ENCODE assay signal across 12 cellular contexts in genomic region chr19:45097450-45097775, GRCh38. TPM values are rescaled to one million over a fixed set of nuclear protein-coding genes. Genes with fewer than 3 reads are reported as not detected.
DNase-seq lines count a peak whose midpoint lies in the region; ATAC-seq, FAIRE-seq and TF ChIP-seq lines count a peak whose summit lies in the region.
"Had no signal": no experiment of that assay in that cellular context is flagged by ENCODE, and none has a peak within 500 bp of the region (broad histone marks: within the 10 kb centered on the region; RNA-seq: fewer than 3 reads in every experiment).

No MANE protein-coding gene starts in this region.

- peak overlapping the region in 1 of 2 experiments; percentile 59; a peak in 2 of 4 replicates for H3K9ac ChIP-seq in K562 (ENCODE audit: insufficient read depth in 1 of 2, low read depth in 2 of 2, low read length in 2 of 2)
- H3K9ac ChIP-seq: neural progenitor cell had no signal

- ATAC-seq in natural killer cell (no peak), K562 (no peak), HG02610 (IDR thresholded peaks at IDR 0.05; ENCODE audit: unreplicated experiment) (no peak), HG02642 (IDR thresholded peaks at IDR 0.05; ENCODE audit: poor library complexity, unreplicated experiment) (no peak)
- ATAC-seq in natural killer cell treated with Interleukin-12 subunit alpha and Interleukin-12 subunit beta and Interleukin-15 and Interleukin-18, amount 100 ng/mL, for 72 hours = no peak
- no peak for ATAC-seq in naive thymus-derived CD4-positive, alpha-beta T cell

- no peak overlapping the region for H2AFZ ChIP-seq in K562 (ENCODE audit: low read depth, low read length)
- H2AFZ ChIP-seq: neural progenitor cell, PC-9 had no signal

- BruUV-seq in K562 (replicated peaks; lab: Mats Ljungman, UMichigan) = no TSS peak
- BruUV-seq in A673 (replicated peaks; lab: Mats Ljungman, UMichigan) = no TSS peak

- in situ Hi-C loops in K562 (cut with MboI) = no loop called here

- peaks cover 96% of the 10 kb centered on the region for H3K79me2 ChIP-seq in K562 (ENCODE audit: control insufficient read depth, insufficient read depth, low read length)

- H3K9me3 Mint-ChIP-seq in natural killer cell = no peaks in the 10 kb centered on the region
- H3K9me3 Mint-ChIP-seq in natural killer cell treated with Interleukin-12 subunit alpha and Interleukin-12 subunit beta and Interleukin-15 and Interleukin-18, amount 100 ng/mL, for 72 hours = no peaks in the 10 kb centered on the region
- peaks cover 0 to 5% (median 0%) of the 10 kb centered on the region in 11 donors for H3K9me3 Mint-ChIP-seq in naive thymus-derived CD4-positive, alpha-beta T cell
- H3K9me3 Mint-ChIP-seq: neural progenitor cell had no signal

- intact Hi-C loops in natural killer cell (cut with micrococcal nuclease) (no loop called here), K562 (cut with micrococcal nuclease) (no loop called here), A673 (cut with micrococcal nuclease; ENCODE audit: unreplicated experiment) (no loop called here)
- intact Hi-C loops in naive thymus-derived CD4-positive, alpha-beta T cell (cut with micrococcal nuclease) = no loop called here

- H3K4me1 ChIP-seq in K562 (replicated peaks in 1 of 2; ENCODE audit: control insufficient read depth in 2 of 2, insufficient read depth in 2 of 2, low read length in 2 of 2) (peaks cover 48 to 70% of the 10 kb centered on the region in 2 experiments), A673 (ENCODE audit: insufficient read depth, low read length, poor library complexity, severe bottlenecking) (peaks cover 25% of the 10 kb centered on the region)
- H3K4me1 ChIP-seq in naive thymus-derived CD4-positive, alpha-beta T cell (ENCODE audit: control insufficient read depth in 2 of 2, insufficient read depth in 2 of 2, low read length in 2 of 2) = peaks cover 28 to 39% of the 10 kb centered on the region in 2 donors

- H3K27me3 ChIP-seq in K562 (ENCODE audit: control insufficient read depth in 2 of 2, insufficient read depth in 2 of 2, low read length in 2 of 2) = no peaks in the 10 kb centered on the region
- no peaks in the 10 kb centered on the region for H3K27me3 ChIP-seq in naive thymus-derived CD4-positive, alpha-beta T cell (ENCODE audit: control insufficient read depth in 2 of 2, insufficient read depth in 2 of 2, low read length in 2 of 2)
- H3K27me3 ChIP-seq in A673 (replicated peaks; ENCODE audit: insufficient read depth, low read depth, low read length, poor library complexity) = no peaks in the 10 kb centered on the region
- H3K27me3 ChIP-seq: neural progenitor cell had no signal

- no peak overlapping the region for H3K4me2 ChIP-seq in K562 (ENCODE audit: insufficient read depth, low read length)
- H3K4me2 ChIP-seq: neural progenitor cell had no signal

- H4K20me1 ChIP-seq in K562 (replicated peaks; ENCODE audit: control insufficient read depth, insufficient read depth, low read length) = peaks cover 61% of the 10 kb centered on the region

- TF ChIP-seq POLR2A in K562 (conservative IDR thresholded peaks at IDR 0.05) = no peak

- H3K9me3 ChIP-seq in K562 (replicated peaks; ENCODE audit: control insufficient read depth, insufficient read depth, low read depth, low read length) (no peaks in the 10 kb centered on the region), A673 (ENCODE audit: low read depth, low read length, poor library complexity, severe bottlenecking) (no peaks in the 10 kb centered on the region)
- no peaks in the 10 kb centered on the region for H3K9me3 ChIP-seq in naive thymus-derived CD4-positive, alpha-beta T cell (ENCODE audit: control insufficient read depth in 2 of 3, low read length in 3 of 3)

- no peak for DNase-seq in natural killer cell
- no peak for DNase-seq in natural killer cell treated with Interleukin-12 subunit alpha and Interleukin-12 subunit beta and Interleukin-15 and Interleukin-18, amount 100 ng/mL, for 72 hours (ENCODE audit: low spot score)
- no peak for DNase-seq in K562 (ENCODE audit: extremely low read depth in 1 of 4, low spot score in 3 of 4)
- DNase-seq in naive thymus-derived CD4-positive, alpha-beta T cell = no peak
- DNase-seq in mesenteric fat pad (ENCODE audit: low spot score) = no peak
- no peak for DNase-seq in A673 (ENCODE audit: low spot score)
- DNase-seq: PC-9, T-helper 2 cell had no signal

- H3K27ac ChIP-seq in K562 (ENCODE audit: extremely low read depth, low read depth, low read length) (peak overlapping the region; percentile 55; the same call in 2 of the 3 replicates), A673 (ENCODE audit: low read depth, low read length, poor library complexity, severe bottlenecking) (no peak overlapping the region)
- no peak overlapping the region for H3K27ac ChIP-seq in naive thymus-derived CD4-positive, alpha-beta T cell (ENCODE audit: low read depth, low read length)
- H3K27ac ChIP-seq: neural progenitor cell, PC-9 had no signal

- no peaks in the 10 kb centered on the region for H3K27me3 Mint-ChIP-seq in natural killer cell (ENCODE audit: low read depth in 2 of 2)
- H3K27me3 Mint-ChIP-seq in natural killer cell treated with Interleukin-12 subunit alpha and Interleukin-12 subunit beta and Interleukin-15 and Interleukin-18, amount 100 ng/mL, for 72 hours = no peaks in the 10 kb centered on the region
- no peaks in the 10 kb centered on the region for H3K27me3 Mint-ChIP-seq in naive thymus-derived CD4-positive, alpha-beta T cell

- POLR2A ChIA-PET in K562 (lab: Yijun Ruan, JAX) (interaction anchor here (0.6 to 1.8 kb wide), 2 partner anchors 12 to 169 kb away, joined by 3 to 5 read pairs; no protein-coding TSS in a partner anchor), A673 (lab: Charles Lee; ENCODE audit: low non-redundant PET) (no interaction called here)
- POLR2A ChIA-PET in naive thymus-derived CD4-positive, alpha-beta T cell (lab: Charles Lee) = interaction anchor here (1.0 kb wide), 1 partner anchor 53 kb away, joined by 3 read pairs; no protein-coding TSS in a partner anchor

- H3K4me3 ChIP-seq in K562 (no peak overlapping the region), A673 (ENCODE audit: low read depth, low read length, poor library complexity, severe bottlenecking) (no peak overlapping the region)
- H3K4me3 ChIP-seq in naive thymus-derived CD4-positive, alpha-beta T cell (ENCODE audit: low read length) = no peak overlapping the region
- H3K4me3 ChIP-seq: neural progenitor cell, PC-9 had no signal

- H3K27ac Mint-ChIP-seq in natural killer cell = peak overlapping the region in 1 of 2 donors; percentile 63
- no peak overlapping the region for H3K27ac Mint-ChIP-seq in natural killer cell treated with Interleukin-12 subunit alpha and Interleukin-12 subunit beta and Interleukin-15 and Interleukin-18, amount 100 ng/mL, for 72 hours
- peak overlapping the region in 6 of 9 donors; percentile 22 to 81 (median 42) for H3K27ac Mint-ChIP-seq in naive thymus-derived CD4-positive, alpha-beta T cell
- H3K27ac Mint-ChIP-seq: neural progenitor cell had no signal

- 85% methylated on average over 7 of the region's 7 CpGs for WGBS in K562 (ENCODE audit: insufficient coverage, low coverage, missing lambda C conversion rate)

- peaks cover 72 to 82% of the 10 kb centered on the region in 2 donors for H3K4me1 Mint-ChIP-seq in natural killer cell
- H3K4me1 Mint-ChIP-seq in natural killer cell treated with Interleukin-12 subunit alpha and Interleukin-12 subunit beta and Interleukin-15 and Interleukin-18, amount 100 ng/mL, for 72 hours (ENCODE audit: low read depth in 2 of 2) = peaks cover 55 to 59% of the 10 kb centered on the region in 2 donors
- peaks cover 49 to 91% (median 80%) of the 10 kb centered on the region in 7 donors for H3K4me1 Mint-ChIP-seq in naive thymus-derived CD4-positive, alpha-beta T cell

- H3K9me1 ChIP-seq in K562 (ENCODE audit: control insufficient read depth, insufficient read depth, low read length) = peaks cover 13% of the 10 kb centered on the region

- TF ChIP-seq RAD21 in K562 (CRISPR knock-in tag; conservative IDR thresholded peaks at IDR 0.05 in 1 of 2, IDR thresholded peaks at IDR 0.05 in 1 of 2) = no peak

- TF ChIP-seq EP300 in K562 (IDR thresholded peaks at IDR 0.05; ENCODE audit: low read length) = no peak

- no peak for FAIRE-seq in K562 (lab: Jason Lieb, UNC)

- peak overlapping the region; percentile 35 for H3K4me3 Mint-ChIP-seq in natural killer cell
- H3K4me3 Mint-ChIP-seq in natural killer cell treated with Interleukin-12 subunit alpha and Interleukin-12 subunit beta and Interleukin-15 and Interleukin-18, amount 100 ng/mL, for 72 hours = no peak overlapping the region
- H3K4me3 Mint-ChIP-seq in naive thymus-derived CD4-positive, alpha-beta T cell = peak overlapping the region in 5 of 10 donors; percentile 24 to 97 (median 50)

- CTCF ChIA-PET in K562 (lab: Yijun Ruan, JAX; ENCODE audit: low intra/inter-chr PET ratio) = no interaction called here
- CTCF ChIA-PET in naive thymus-derived CD4-positive, alpha-beta T cell (lab: Charles Lee) = no interaction called here
- CTCF ChIA-PET in A673 (lab: Charles Lee) = no interaction called here

- H3K36me3 ChIP-seq in K562 (ENCODE audit: control insufficient read depth, insufficient read depth, low read length) = peaks cover 73% of the 10 kb centered on the region; the same call in 2 of the 3 replicates
- peaks cover 0 to 11% (median 0%) of the 10 kb centered on the region in 3 experiments for H3K36me3 ChIP-seq in naive thymus-derived CD4-positive, alpha-beta T cell (ENCODE audit: control insufficient read depth in 2 of 3, insufficient read depth in 3 of 3, low read length in 3 of 3)
- H3K36me3 ChIP-seq in A673 (ENCODE audit: insufficient read depth, low read length, poor library complexity, severe bottlenecking) = no peaks in the 10 kb centered on the region
- H3K36me3 ChIP-seq: neural progenitor cell had no signal

- no peaks in the 10 kb centered on the region for H3K36me3 Mint-ChIP-seq in natural killer cell
- no peaks in the 10 kb centered on the region for H3K36me3 Mint-ChIP-seq in natural killer cell treated with Interleukin-12 subunit alpha and Interleukin-12 subunit beta and Interleukin-15 and Interleukin-18, amount 100 ng/mL, for 72 hours
- peaks cover 0 to 3% (median 0%) of the 10 kb centered on the region in 5 donors for H3K36me3 Mint-ChIP-seq in naive thymus-derived CD4-positive, alpha-beta T cell

- no peak for TF ChIP-seq CTCF in natural killer cell (IDR thresholded peaks at IDR 0.05)
- no peak for TF ChIP-seq CTCF in K562 (IDR thresholded peaks at IDR 0.05 in 2 of 3, conservative IDR thresholded peaks at IDR 0.05 in 1 of 3; ENCODE audit: insufficient read depth in 2 of 3, low read depth in 1 of 3, low read length in 3 of 3)
- TF ChIP-seq CTCF in A673 (conservative IDR thresholded peaks at IDR 0.05; ENCODE audit: low read depth, low read length) = no peak

RNA-seq across cellular contexts. Expression of gene PPP1R37, which starts 4.4 kb away (rescaled TPM):
- 10 to 100 TPM; 23.8 to 29.3 (median 25.0) TPM for total RNA-seq in natural killer cell
- 10 to 100 TPM; 18.1 to 36.3 TPM for total RNA-seq in natural killer cell treated with Interleukin-12 subunit alpha and Interleukin-12 subunit beta and Interleukin-15 and Interleukin-18, amount 100 ng/mL, for 72 hours
- 32.7 and 64.0 TPM in 2 replicates for total RNA-seq in K562 (2011; cell fraction: chromatin; rRNA removed; ENCODE audit: low replicate concordance)
- 49.9 and 53.4 TPM in 2 replicates for total RNA-seq in K562 (2011; cell fraction: nucleolus; rRNA removed)
- 37.0 and 42.9 TPM in 2 replicates for total RNA-seq in K562 (2011; cell fraction: nucleoplasm; rRNA removed)
- 20.3 and 38.6 TPM in 2 replicates for total RNA-seq in K562 (2014; rRNA removed)
- 3.1 and 3.5 TPM in 2 replicates for total RNA-seq in K562 (2014; rRNA removed; fragmentation: Illumina TruSeq; extraction: Trizol)
- 7.9 and 8.4 TPM in 2 replicates for total RNA-seq in K562 (2015; rRNA removed; fragmentation: Illumina TruSeq; extraction: Trizol)
- total RNA-seq in K562 (2021) = 16.4 and 17.6 TPM in 2 replicates
- polyA plus RNA-seq in K562 (2011; rRNA removed) = 7.3 and 8.0 TPM in 2 replicates
- polyA plus RNA-seq in K562 (2011; cell fraction: cytosol; rRNA removed) = 7.1 and 13.5 TPM in 2 replicates
- 51.3 and 83.8 TPM in 2 replicates for polyA plus RNA-seq in K562 (2011; cell fraction: nucleus; rRNA removed)
- 18.5 and 23.4 TPM in 2 replicates for polyA plus RNA-seq in K562 (2012)
- 2.7 and 5.0 TPM in 2 replicates for polyA plus RNA-seq in K562 (2014; fragmentation: Illumina TruSeq; extraction: Trizol)
- under 1 TPM; 0.04 to 0.10 TPM for polyA plus RNA-seq in K562 (2014; fragmentation: Nextera tagmentation; extraction: Ambion mirVana)
- polyA plus RNA-seq in K562 (2014; rRNA removed) = 19.9 and 22.0 TPM in 2 replicates
- 4.4 and 5.2 TPM in 2 replicates for polyA minus RNA-seq in K562 (2011; rRNA and poly(A)+ RNA removed)
- 4.8 and 13.3 TPM in 2 replicates for polyA minus RNA-seq in K562 (2011; cell fraction: cytosol; rRNA and poly(A)+ RNA removed)
- 14.3 and 14.8 TPM in 2 replicates for polyA minus RNA-seq in K562 (2011; cell fraction: nucleus; rRNA and poly(A)+ RNA removed)
- 10 to 100 TPM; 20.0 to 28.3 (median 21.9) TPM for total RNA-seq in naive thymus-derived CD4-positive, alpha-beta T cell
- 1 to 10 TPM; 1.4 to 1.5 TPM for polyA plus RNA-seq in naive thymus-derived CD4-positive, alpha-beta T cell
- 22.0 TPM for total RNA-seq in mesenteric fat pad
- 33.6 and 34.0 TPM in 2 replicates for total RNA-seq in A673 (2021)

RNA-seq across cellular contexts. Expression of gene GEMIN7, which starts 18.4 kb away (rescaled TPM):
- total RNA-seq in natural killer cell = 10 to 100 TPM; 27.7 to 28.7 (median 27.9) TPM
- 10 to 100 TPM; 59.0 TPM for total RNA-seq in natural killer cell treated with Interleukin-12 subunit alpha and Interleukin-12 subunit beta and Interleukin-15 and Interleukin-18, amount 100 ng/mL, for 72 hours
- 22.7 and 62.8 TPM in 2 replicates for total RNA-seq in K562 (2011; cell fraction: chromatin; rRNA removed; ENCODE audit: low replicate concordance)
- 37.2 and 43.2 TPM in 2 replicates for total RNA-seq in K562 (2011; cell fraction: nucleolus; rRNA removed)
- total RNA-seq in K562 (2011; cell fraction: nucleoplasm; rRNA removed) = 26.5 and 32.7 TPM in 2 replicates
- total RNA-seq in K562 (2014; rRNA removed) = 54.9 and 62.7 TPM in 2 replicates
- 31.3 and 33.0 TPM in 2 replicates for total RNA-seq in K562 (2014; rRNA removed; fragmentation: Illumina TruSeq; extraction: Trizol)
- 39.5 and 42.3 TPM in 2 replicates for total RNA-seq in K562 (2015; rRNA removed; fragmentation: Illumina TruSeq; extraction: Trizol)
- total RNA-seq in K562 (2021) = 60.7 and 62.6 TPM in 2 replicates
- polyA plus RNA-seq in K562 (2011; rRNA removed) = 23.1 and 32.5 TPM in 2 replicates
- 41.8 and 86.0 TPM in 2 replicates for polyA plus RNA-seq in K562 (2011; cell fraction: cytosol; rRNA removed)
- 34.9 and 43.7 TPM in 2 replicates for polyA plus RNA-seq in K562 (2011; cell fraction: nucleus; rRNA removed)
- 41.3 and 54.9 TPM in 2 replicates for polyA plus RNA-seq in K562 (2012)
- polyA plus RNA-seq in K562 (2014; fragmentation: Illumina TruSeq; extraction: Trizol) = 32.6 and 50.6 TPM in 2 replicates
- 100 to 1,000 TPM in 1 of 2 experiments, 10 to 100 TPM in 1; 84.9 to 124 TPM for polyA plus RNA-seq in K562 (2014; fragmentation: Nextera tagmentation; extraction: Ambion mirVana)
- polyA plus RNA-seq in K562 (2014; rRNA removed) = 49.6 and 57.5 TPM in 2 replicates
- polyA minus RNA-seq in K562 (2011; rRNA and poly(A)+ RNA removed) = 5.7 and 7.6 TPM in 2 replicates
- 17.8 and 23.9 TPM in 2 replicates for polyA minus RNA-seq in K562 (2011; cell fraction: cytosol; rRNA and poly(A)+ RNA removed)
- polyA minus RNA-seq in K562 (2011; cell fraction: nucleus; rRNA and poly(A)+ RNA removed) = 7.9 and 11.3 TPM in 2 replicates
- total RNA-seq in naive thymus-derived CD4-positive, alpha-beta T cell = 10 to 100 TPM in 4 of 5 experiments, 1 to 10 TPM in 1; 4.9 to 31.6 (median 16.6) TPM
- 10 to 100 TPM; 46.3 to 65.5 TPM for polyA plus RNA-seq in naive thymus-derived CD4-positive, alpha-beta T cell
- 18.3 TPM for total RNA-seq in mesenteric fat pad
- 34.0 and 34.5 TPM in 2 replicates for total RNA-seq in A673 (2021)

RNA-seq across cellular contexts. Expression of gene ZNF296, which starts 21.1 kb away (rescaled TPM):
- total RNA-seq in natural killer cell (1 to 10 TPM; 5.1 to 8.0 (median 8.0) TPM), K562 (2014; rRNA removed) (1.5 and 2.7 TPM in 2 replicates), K562 (2014; rRNA removed; fragmentation: Illumina TruSeq; extraction: Trizol) (0.07 TPM in 1 of 2 replicates, not detected in the other), K562 (2015; rRNA removed; fragmentation: Illumina TruSeq; extraction: Trizol) (0.54 and 0.72 TPM in 2 replicates), K562 (2021) (8.8 and 10.3 TPM in 2 replicates), mesenteric fat pad (0.61 TPM), A673 (2021) (2.9 and 3.0 TPM in 2 replicates)
- total RNA-seq in natural killer cell treated with Interleukin-12 subunit alpha and Interleukin-12 subunit beta and Interleukin-15 and Interleukin-18, amount 100 ng/mL, for 72 hours = 1 to 10 TPM; 5.0 to 5.5 TPM
- 0.25 and 1.9 TPM in 2 replicates for total RNA-seq in K562 (2011; cell fraction: chromatin; rRNA removed; ENCODE audit: low replicate concordance)
- total RNA-seq in K562 (2011; cell fraction: nucleolus; rRNA removed) = 2.4 and 3.5 TPM in 2 replicates
- 0.92 and 1.3 TPM in 2 replicates for total RNA-seq in K562 (2011; cell fraction: nucleoplasm; rRNA removed)
- polyA plus RNA-seq in K562 (2011; rRNA removed) (0.13 and 0.28 TPM in 2 replicates), K562 (2014; fragmentation: Illumina TruSeq; extraction: Trizol) (0.39 and 2.0 TPM in 2 replicates), K562 (2014; fragmentation: Nextera tagmentation; extraction: Ambion mirVana) (under 1 TPM in 1 of 2 experiments, not detected in 1; 0.03 TPM), K562 (2014; rRNA removed) (2.0 and 2.4 TPM in 2 replicates)
- polyA plus RNA-seq in K562 (2011; cell fraction: cytosol; rRNA removed) = 0.24 and 1.1 TPM in 2 replicates
- polyA plus RNA-seq in K562 (2011; cell fraction: nucleus; rRNA removed) = 0.52 and 1.4 TPM in 2 replicates
- polyA plus RNA-seq in K562 (2012) = 3.2 and 3.6 TPM in 2 replicates
- 0.11 and 0.21 TPM in 2 replicates for polyA minus RNA-seq in K562 (2011; rRNA and poly(A)+ RNA removed)
- 2.0 and 3.5 TPM in 2 replicates for polyA minus RNA-seq in K562 (2011; cell fraction: cytosol; rRNA and poly(A)+ RNA removed)
- 0.94 and 1.00 TPM in 2 replicates for polyA minus RNA-seq in K562 (2011; cell fraction: nucleus; rRNA and poly(A)+ RNA removed)
- total RNA-seq in naive thymus-derived CD4-positive, alpha-beta T cell = 1 to 10 TPM in 3 of 5 experiments, under 1 TPM in 2; 0.57 to 3.6 (median 2.2) TPM
- polyA plus RNA-seq in naive thymus-derived CD4-positive, alpha-beta T cell = 1 to 10 TPM; 1.1 to 1.2 TPM
- total RNA-seq: M059J had no signal

RNA-seq across cellular contexts. Expression of gene CLASRP, which starts 58.6 kb away (rescaled TPM):
- total RNA-seq in natural killer cell (100 to 1,000 TPM; 142 to 160 (median 146) TPM), K562 (2014; rRNA removed) (56.7 and 74.5 TPM in 2 replicates), K562 (2014; rRNA removed; fragmentation: Illumina TruSeq; extraction: Trizol) (31.1 and 34.6 TPM in 2 replicates), K562 (2015; rRNA removed; fragmentation: Illumina TruSeq; extraction: Trizol) (46.4 and 46.7 TPM in 2 replicates), K562 (2021) (81.6 and 86.3 TPM in 2 replicates), mesenteric fat pad (78.3 TPM), A673 (2021) (104 and 109 TPM in 2 replicates)
- total RNA-seq in natural killer cell treated with Interleukin-12 subunit alpha and Interleukin-12 subunit beta and Interleukin-15 and Interleukin-18, amount 100 ng/mL, for 72 hours = 100 to 1,000 TPM in 1 of 2 donors, 10 to 100 TPM in 1; 84.1 to 147 TPM
- 297 and 460 TPM in 2 replicates for total RNA-seq in K562 (2011; cell fraction: chromatin; rRNA removed; ENCODE audit: low replicate concordance)
- total RNA-seq in K562 (2011; cell fraction: nucleolus; rRNA removed) = 224 and 226 TPM in 2 replicates
- 233 and 263 TPM in 2 replicates for total RNA-seq in K562 (2011; cell fraction: nucleoplasm; rRNA removed)
- polyA plus RNA-seq in K562 (2011; rRNA removed) (34.4 and 55.3 TPM in 2 replicates), K562 (2014; fragmentation: Illumina TruSeq; extraction: Trizol) (44.0 and 45.2 TPM in 2 replicates), K562 (2014; fragmentation: Nextera tagmentation; extraction: Ambion mirVana) (1 to 10 TPM in 1 of 2 experiments, under 1 TPM in 1; 0.94 to 1.2 TPM), K562 (2014; rRNA removed) (72.2 and 80.0 TPM in 2 replicates)
- polyA plus RNA-seq in K562 (2011; cell fraction: cytosol; rRNA removed) = 18.3 and 19.8 TPM in 2 replicates
- polyA plus RNA-seq in K562 (2011; cell fraction: nucleus; rRNA removed) = 277 and 310 TPM in 2 replicates
- 71.3 and 94.7 TPM in 2 replicates for polyA plus RNA-seq in K562 (2012)
- 25.8 and 29.7 TPM in 2 replicates for polyA minus RNA-seq in K562 (2011; rRNA and poly(A)+ RNA removed)
- 18.8 and 19.3 TPM in 2 replicates for polyA minus RNA-seq in K562 (2011; cell fraction: cytosol; rRNA and poly(A)+ RNA removed)
- polyA minus RNA-seq in K562 (2011; cell fraction: nucleus; rRNA and poly(A)+ RNA removed) = 39.9 and 51.1 TPM in 2 replicates
- total RNA-seq in naive thymus-derived CD4-positive, alpha-beta T cell = 100 to 1,000 TPM in 4 of 5 experiments, 10 to 100 TPM in 1; 94.7 to 185 (median 163) TPM
- polyA plus RNA-seq in naive thymus-derived CD4-positive, alpha-beta T cell = 10 to 100 TPM in 1 of 2 donors, 1 to 10 TPM in 1; 3.6 to 10.8 TPM

Comparison
In these comparisons a context has a peak if more than half of its experiments do, and no peak if none do; other contexts are left out.
1. H3K27ac Mint-ChIP-seq: peak in naive thymus-derived CD4-positive, alpha-beta T cell (6 of 9); none in natural killer cell treated with Interleukin-12 subunit alpha and Interleukin-12 subunit beta and Interleukin-15 and Interleukin-18, amount 100 ng/mL, for 72 hours (0 of 2).